ENCODE assay signal across 1 cellular context in genomic region chr18:22169011-22169888, GRCh38.
TF ChIP-seq lines count a peak whose summit lies in the region.

GATA6 (plus strand) TSS chr18:22169589; CDS start chr18:22171145, 1,556 bp downstream.

TF ChIP-seq in K562, 482 proteins besides CTCF, POLR2A, EP300 and RAD21 (continued from another document and continues in another):
- no peak for TF ChIP-seq THRB (CRISPR knock-in tag; conservative IDR thresholded peaks at IDR 0.05)
- TF ChIP-seq MYBL2 (IDR thresholded peaks at IDR 0.05; ENCODE audit: low read depth), result no peak
- no peak for TF ChIP-seq MYBL2 (CRISPR knock-in tag; IDR thresholded peaks at IDR 0.05; ENCODE audit: borderline replicate concordance)
- TF ChIP-seq MGA (IDR thresholded peaks at IDR 0.05), result peak; percentile 63
- peak; percentile 28 to 79 for TF ChIP-seq E2F6 (IDR thresholded peaks at IDR 0.05; ENCODE audit: borderline replicate concordance in 1 of 2, extremely low read depth in 1 of 2, insufficient read depth in 1 of 2, insufficient read length in 1 of 2, low read depth in 1 of 2, low read length in 1 of 2, poor library complexity in 1 of 2, severe bottlenecking in 1 of 2)
- no peak for TF ChIP-seq ELK1 (CRISPR knock-in tag; IDR thresholded peaks at IDR 0.05)
- TF ChIP-seq DLX4 (CRISPR knock-in tag; IDR thresholded peaks at IDR 0.05), result no peak
- no peak for TF ChIP-seq HMBOX1 (IDR thresholded peaks at IDR 0.05)
- peak; percentile 57; the same call in 1 of the 2 replicates for TF ChIP-seq TFAP4 (CRISPR knock-in tag; IDR thresholded peaks at IDR 0.05; ENCODE audit: borderline replicate concordance)
- no peak for TF ChIP-seq BCL6 (CRISPR knock-in tag; IDR thresholded peaks at IDR 0.05)
- no peak for TF ChIP-seq RCOR1 (IDR thresholded peaks at IDR 0.05; ENCODE audit: borderline replicate concordance in 1 of 2, low read depth in 2 of 2, low read length in 2 of 2)
- peak; percentile 27 for TF ChIP-seq PCBP1 (IDR thresholded peaks at IDR 0.05; ENCODE audit: low read depth, low read length, poor library complexity, severe bottlenecking)
- TF ChIP-seq ZNF583 (CRISPR knock-in tag; IDR thresholded peaks at IDR 0.05), result no peak
- peak; percentile 80 for TF ChIP-seq ZNF263 (CRISPR knock-in tag; IDR thresholded peaks at IDR 0.05; ENCODE audit: borderline replicate concordance)
- no peak for TF ChIP-seq TAL1 (IDR thresholded peaks at IDR 0.05)
- TF ChIP-seq GATA2 (CRISPR knock-in tag; IDR thresholded peaks at IDR 0.05), result peak; percentile 53
- no peak for TF ChIP-seq TAF15 (IDR thresholded peaks at IDR 0.05; ENCODE audit: low read depth, low read length)
- TF ChIP-seq L3MBTL2 (IDR thresholded peaks at IDR 0.05), result peak; percentile 75
- peak; percentile 38 for TF ChIP-seq KDM5B (IDR thresholded peaks at IDR 0.05; ENCODE audit: insufficient replicate concordance, low read depth, low read length)
- peak; percentile 45 for TF ChIP-seq ZFX (CRISPR knock-in tag; IDR thresholded peaks at IDR 0.05)
- TF ChIP-seq MAFF (IDR thresholded peaks at IDR 0.05; ENCODE audit: low read length), result no peak
- TF ChIP-seq ZNF511 (CRISPR knock-in tag; IDR thresholded peaks at IDR 0.05), result peak; percentile 59; the same call in 1 of the 2 replicates
- no peak for TF ChIP-seq SIN3A (IDR thresholded peaks at IDR 0.05; ENCODE audit: borderline replicate concordance in 2 of 2, control insufficient read depth in 1 of 2, low read depth in 2 of 2, low read length in 2 of 2)
- peak; percentile 31; the same call in 1 of the 2 replicates for TF ChIP-seq ZNF431 (CRISPR knock-in tag; IDR thresholded peaks at IDR 0.05)
- TF ChIP-seq ZNF436 (CRISPR knock-in tag; IDR thresholded peaks at IDR 0.05), result no peak
- TF ChIP-seq ATF1 (CRISPR knock-in tag; IDR thresholded peaks at IDR 0.05), result no peak
- no peak for TF ChIP-seq ATF1 (tag; IDR thresholded peaks at IDR 0.05)
- no peak for TF ChIP-seq MCM3 (IDR thresholded peaks at IDR 0.05)
- peak; percentile 57 to 68; a peak in 3 of 4 replicates for TF ChIP-seq NRF1 (conservative IDR thresholded peaks at IDR 0.05 in 1 of 2, IDR thresholded peaks at IDR 0.05 in 1 of 2)
- no peak for TF ChIP-seq ZNF143 (CRISPR knock-in tag; IDR thresholded peaks at IDR 0.05)
- TF ChIP-seq SUPT5H (IDR thresholded peaks at IDR 0.05), result no peak
- peak; percentile 83 for TF ChIP-seq HNRNPK (IDR thresholded peaks at IDR 0.05; ENCODE audit: low read depth, low read length, poor library complexity, severe bottlenecking)
- no peak for TF ChIP-seq ZNF655 (CRISPR knock-in tag; IDR thresholded peaks at IDR 0.05)
- no peak for TF ChIP-seq CHD1 (IDR thresholded peaks at IDR 0.05; ENCODE audit: low read length)
- TF ChIP-seq POLR2G (IDR thresholded peaks at IDR 0.05; ENCODE audit: low read depth, low read length), result peak; percentile 61
- TF ChIP-seq AFF4 (CRISPR knock-in tag; IDR thresholded peaks at IDR 0.05), result no peak
